ENCODE assay signal across 17 cellular contexts in the genomic region with DNA sequence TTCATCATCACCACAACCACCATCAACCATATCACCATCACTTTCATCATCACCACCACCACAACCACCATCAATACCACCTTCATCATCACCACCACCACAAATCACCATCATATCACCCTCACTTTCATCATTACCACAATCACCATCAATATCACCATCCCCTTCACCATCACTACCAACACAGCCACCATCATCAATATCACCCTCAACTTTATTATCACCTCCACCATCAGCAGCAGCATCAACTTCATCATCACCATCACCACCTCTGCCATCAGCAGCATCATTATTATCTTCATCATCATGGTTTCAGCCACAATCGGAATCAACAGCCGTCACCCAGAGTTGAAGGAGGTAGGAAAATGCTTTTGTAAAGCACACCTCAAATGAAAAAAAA.
DNase-seq lines count a peak whose midpoint lies in the region; ATAC-seq and TF ChIP-seq lines count a peak whose summit lies in the region.
"Had no signal": no experiment of that assay in that cellular context is flagged by ENCODE, and none has a peak within 500 bp of the region (broad histone marks: within the 10 kb centered on the region; RNA-seq: fewer than 3 reads in every experiment).

No MANE protein-coding gene starts in this region.

- BruUV-seq in IMR-90 (replicated peaks; lab: Mats Ljungman, UMichigan) = no TSS peak

- no peak overlapping the region for H3K56ac ChIP-seq in IMR-90 (ENCODE audit: extremely low read depth, insufficient read depth, low read length)

- no peak overlapping the region for H3K4ac ChIP-seq in IMR-90 (ENCODE audit: low read depth, low read length)

- H3K27me3 ChIP-seq in right atrium auricular region = no peaks in the 10 kb centered on the region
- no peaks in the 10 kb centered on the region for H3K27me3 ChIP-seq in right cardiac atrium (ENCODE audit: control insufficient read depth, insufficient read depth)
- H3K27me3 ChIP-seq in IMR-90 (ENCODE audit: control insufficient read depth, insufficient read depth, low read length) = no peaks in the 10 kb centered on the region

- H3K18ac ChIP-seq in IMR-90 (ENCODE audit: low read depth, low read length) = no peak overlapping the region

- H4K5ac ChIP-seq in IMR-90 (ENCODE audit: low read depth, low read length) = no peak overlapping the region

- H2AFZ ChIP-seq in IMR-90 (replicated peaks; ENCODE audit: low read length, poor library complexity) = no peak overlapping the region

- H2AK9ac ChIP-seq in IMR-90 (replicated peaks; ENCODE audit: low read depth, low read length, poor library complexity) = no peak overlapping the region

- dilution Hi-C loops in IMR-90 (cut with HindIII; ENCODE audit: low sequenced_read_pairs, unreplicated experiment) = no loop called here

- H3K9ac ChIP-seq in IMR-90 (ENCODE audit: low read depth, low read length) = no peak overlapping the region
- H3K9ac ChIP-seq: BLaER1 treated with 17β-estradiol and CSF1 and Interleukin-3, amounts not matched to agents 10 nM and 100 nM had no signal

- H4K20me1 ChIP-seq in IMR-90 (ENCODE audit: insufficient read depth, low read length) = no peaks in the 10 kb centered on the region
- H4K20me1 ChIP-seq: BLaER1 treated with 17β-estradiol and CSF1 and Interleukin-3, amounts not matched to agents 10 nM and 100 nM had no signal

- no peak overlapping the region for H2AK5ac ChIP-seq in IMR-90 (ENCODE audit: low read depth, low read length)

- H3K36me3 ChIP-seq in right atrium auricular region (no peaks in the 10 kb centered on the region), HEK293 (ENCODE audit: control insufficient read depth in 2 of 2, insufficient read depth in 1 of 2, low read length in 2 of 2) (no peaks in the 10 kb centered on the region), IMR-90 (ENCODE audit: control insufficient read depth, insufficient read depth, low read length) (no peaks in the 10 kb centered on the region)

- POLR2A ChIA-PET in HEK293 (lab: Yijun Ruan, JAX) (no interaction called here), IMR-90 (lab: Charles Lee; ENCODE audit: unreplicated experiment) (no interaction called here)

- TF ChIP-seq CTCF in right atrium auricular region (IDR thresholded peaks at IDR 0.05) (no peak), HEK293 (tag by site-specific recombination; IDR thresholded peaks at IDR 0.05) (no peak), IMR-90 (conservative IDR thresholded peaks at IDR 0.05; ENCODE audit: low read depth, low read length) (no peak)

- no peak for ATAC-seq in right cardiac atrium
- ATAC-seq in IMR-90 (ENCODE audit: low read depth) = no peak
- ATAC-seq in GM18505 (IDR thresholded peaks at IDR 0.05; ENCODE audit: unreplicated experiment) = no peak
- ATAC-seq in GM18867 (IDR thresholded peaks at IDR 0.05; ENCODE audit: unreplicated experiment) = no peak
- ATAC-seq: A549; CD8-positive, alpha-beta T cell had no signal

- no peak overlapping the region for H3K14ac ChIP-seq in IMR-90 (replicated peaks; ENCODE audit: low read depth, low read length)

- no peak overlapping the region for H3K27ac ChIP-seq in right atrium auricular region
- no peak overlapping the region for H3K27ac ChIP-seq in right cardiac atrium (ENCODE audit: low read length)
- no peak overlapping the region for H3K27ac ChIP-seq in HEK293 (ENCODE audit: extremely low read depth, low read depth, low read length)
- no peak overlapping the region for H3K27ac ChIP-seq in IMR-90 (ENCODE audit: insufficient read depth, low read length)
- H3K27ac ChIP-seq: 22Rv1; A549; BLaER1 treated with 17β-estradiol and CSF1 and Interleukin-3, amounts not matched to agents 10 nM and 100 nM; C4-2B had no signal

- no peak overlapping the region for H2BK15ac ChIP-seq in IMR-90 (ENCODE audit: low read depth, low read length)

- H3K4me1 ChIP-seq in right atrium auricular region (no peaks in the 10 kb centered on the region), right cardiac atrium (ENCODE audit: control insufficient read depth, insufficient read depth, low read length) (no peaks in the 10 kb centered on the region), HEK293 (ENCODE audit: control insufficient read depth, insufficient read depth, low read length) (no peaks in the 10 kb centered on the region), IMR-90 (ENCODE audit: control insufficient read depth, insufficient read depth, low read length) (peaks cover 8% of the 10 kb centered on the region; the same call in 1 of the 2 replicates)
- H3K4me1 ChIP-seq: A549, Caco-2 had no signal

- DNase-seq in right atrium auricular region (ENCODE audit: low spot score) (peak; percentile 13), right cardiac atrium (no peak), IMR-90 (no peak)
- DNase-seq: AML-193; Caco-2; Calu3; CD4-positive, alpha-beta T cell; CD8-positive, alpha-beta T cell; DMS79 treated with DMSO at 0.1 percent for 48 hours; GF-D8 had no signal

- no peak overlapping the region for H3K4me2 ChIP-seq in IMR-90 (ENCODE audit: low read depth, low read length)
- H3K4me2 ChIP-seq: A549; BLaER1 treated with 17β-estradiol and CSF1 and Interleukin-3, amounts not matched to agents 10 nM and 100 nM had no signal

- no peak overlapping the region for H4K91ac ChIP-seq in IMR-90 (ENCODE audit: insufficient read depth, low read depth, low read length)

- in situ Hi-C loops in IMR-90 (cut with MboI; ENCODE audit: low sequenced_read_pairs) = loop anchor here (25.0 kb wide), 1 partner anchor 101 kb away; no protein-coding TSS in a partner anchor

- H3K4me3 ChIP-seq in right atrium auricular region (no peak overlapping the region), right cardiac atrium (ENCODE audit: low read length) (no peak overlapping the region), HEK293 (ENCODE audit: low read depth, low read length) (no peak overlapping the region), IMR-90 (ENCODE audit: insufficient read depth, low read depth, low read length) (no peak overlapping the region)
- H3K4me3 ChIP-seq: A549; BLaER1 treated with 17β-estradiol and CSF1 and Interleukin-3, amounts not matched to agents 10 nM and 100 nM had no signal

- no peak for TF ChIP-seq RAD21 in IMR-90 (IDR thresholded peaks at IDR 0.05; ENCODE audit: low read length)

- 98% methylated on average over 2 of the region's 2 CpGs for WGBS in right cardiac atrium
- no CpG with 5 or more reads among the region's 2 CpGs for WGBS in IMR-90 (ENCODE audit: extremely low coverage in 2 of 2, insufficient read length in 1 of 2), 2 experiments

- TF ChIP-seq POLR2A in IMR-90 (IDR thresholded peaks at IDR 0.05; ENCODE audit: low read depth, low read length) (no peak), GM18505 (IDR thresholded peaks at IDR 0.05; ENCODE audit: borderline replicate concordance, extremely low read depth, insufficient read depth, insufficient read length) (no peak)

- H3K79me1 ChIP-seq in IMR-90 (ENCODE audit: low read depth in 1 of 2, low read length in 2 of 2) = no peaks in the 10 kb centered on the region

- CTCF ChIA-PET in HEK293 (lab: Yijun Ruan, JAX) (no interaction called here), IMR-90 (lab: Yijun Ruan, JAX) (interaction anchor here (0.5 kb wide), 1 partner anchor 609 kb away, joined by 4 read pairs; no protein-coding TSS in a partner anchor)

- H2BK5ac ChIP-seq in IMR-90 (ENCODE audit: low read depth, low read length, poor library complexity, severe bottlenecking) = peak overlapping the region; percentile 57

- H3K9me3 ChIP-seq in right atrium auricular region (peaks cover 5 to 13% of the 10 kb centered on the region in 2 donors), right cardiac atrium (ENCODE audit: control insufficient read depth, low read length) (no peaks in the 10 kb centered on the region), HEK293 (ENCODE audit: control insufficient read depth, insufficient read depth, low read depth, low read length) (no peaks in the 10 kb centered on the region), IMR-90 (ENCODE audit: control insufficient read depth, insufficient read depth, low read length) (peaks cover 8% of the 10 kb centered on the region)

- no peak overlapping the region for H4K8ac ChIP-seq in IMR-90 (ENCODE audit: low read depth in 2 of 2, low read length in 2 of 2)

- intact Hi-C loops in right cardiac atrium (cut with DNase I) = no loop called here
- intact Hi-C loops in IMR-90 (cut with micrococcal nuclease) = no loop called here

- H2BK20ac ChIP-seq in IMR-90 (ENCODE audit: low read depth, low read length) = no peak overlapping the region

- H2BK120ac ChIP-seq in IMR-90 (ENCODE audit: low read depth, low read length) = no peak overlapping the region

- H3K9me1 ChIP-seq in IMR-90 (ENCODE audit: insufficient read depth, low read length) = no peaks in the 10 kb centered on the region

- no peak overlapping the region for H3K23ac ChIP-seq in IMR-90 (ENCODE audit: low read depth, low read length)

TF ChIP-seq in HEK293, 187 proteins besides CTCF, POLR2A, EP300 and RAD21 (continues in another document):
- no peak for TF ChIP-seq ZNF792 (tag by site-specific recombination; IDR thresholded peaks at IDR 0.05)
- TF ChIP-seq, protein P1, sequence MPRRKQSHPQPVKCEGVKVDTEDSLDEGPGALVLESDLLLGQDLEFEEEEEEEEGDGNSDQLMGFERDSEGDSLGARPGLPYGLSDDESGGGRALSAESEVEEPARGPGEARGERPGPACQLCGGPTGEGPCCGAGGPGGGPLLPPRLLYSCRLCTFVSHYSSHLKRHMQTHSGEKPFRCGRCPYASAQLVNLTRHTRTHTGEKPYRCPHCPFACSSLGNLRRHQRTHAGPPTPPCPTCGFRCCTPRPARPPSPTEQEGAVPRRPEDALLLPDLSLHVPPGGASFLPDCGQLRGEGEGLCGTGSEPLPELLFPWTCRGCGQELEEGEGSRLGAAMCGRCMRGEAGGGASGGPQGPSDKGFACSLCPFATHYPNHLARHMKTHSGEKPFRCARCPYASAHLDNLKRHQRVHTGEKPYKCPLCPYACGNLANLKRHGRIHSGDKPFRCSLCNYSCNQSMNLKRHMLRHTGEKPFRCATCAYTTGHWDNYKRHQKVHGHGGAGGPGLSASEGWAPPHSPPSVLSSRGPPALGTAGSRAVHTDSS (tag by site-specific recombination; IDR thresholded peaks at IDR 0.05) = peak; percentile 5; the same call in 1 of the 2 replicates

TF ChIP-seq in IMR-90, 13 proteins besides CTCF, POLR2A, EP300 and RAD21 (continues in another document):
- TF ChIP-seq RCOR1 (IDR thresholded peaks at IDR 0.05; ENCODE audit: insufficient replicate concordance, low read length) = no peak
- TF ChIP-seq MAFK (IDR thresholded peaks at IDR 0.05; ENCODE audit: low read depth, low read length) = no peak
- TF ChIP-seq BHLHE40 (IDR thresholded peaks at IDR 0.05; ENCODE audit: low read depth, low read length) = no peak
- no peak for TF ChIP-seq CHD1 (IDR thresholded peaks at IDR 0.05; ENCODE audit: low read depth, low read length)
- TF ChIP-seq SMC3 (IDR thresholded peaks at IDR 0.05; ENCODE audit: low read depth, low read length) = no peak
- TF ChIP-seq CEBPB (IDR thresholded peaks at IDR 0.05; ENCODE audit: low read depth, low read length) = no peak
